1 cellular context compared by ENCODE assay signal in genomic region chr19:14505488-14506239, GRCh38.
TF ChIP-seq lines count a peak whose summit lies in the region.

No MANE protein-coding gene starts in this region.

TF ChIP-seq in HCT116, 20 proteins besides CTCF, POLR2A, EP300 and RAD21 (continued from another document):
- no peak for TF ChIP-seq ZBTB33 (IDR thresholded peaks at IDR 0.05; ENCODE audit: extremely low read depth, insufficient replicate concordance, low read length)
- no peak for TF ChIP-seq TCF7L2 (IDR thresholded peaks at IDR 0.05; ENCODE audit: borderline replicate concordance, extremely low read depth, insufficient read depth, insufficient read length)
- TF ChIP-seq ELF1 (IDR thresholded peaks at IDR 0.05; ENCODE audit: borderline replicate concordance, low read depth) = no peak
